Comparison of ENCODE assay signal across 19 cellular contexts in the genomic region with DNA sequence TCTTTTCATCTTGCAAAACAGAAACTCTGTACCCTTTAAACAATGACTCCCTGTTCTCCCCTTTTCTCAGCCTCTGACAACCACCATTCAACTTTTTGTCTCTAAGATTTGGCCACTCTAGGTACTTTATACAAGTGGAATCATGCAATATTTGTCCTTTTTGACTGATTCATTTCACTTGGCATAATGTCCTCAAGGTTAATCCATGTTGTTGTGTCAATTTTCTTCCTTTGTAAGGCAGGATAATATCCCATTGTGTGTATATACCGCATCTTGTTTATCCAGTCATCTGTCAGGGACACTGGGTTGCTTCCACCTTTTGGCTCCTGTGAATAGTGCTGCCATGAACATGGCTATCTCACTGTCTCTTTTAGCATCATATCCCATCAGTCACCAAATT. TPM values are rescaled to one million over a fixed set of nuclear protein-coding genes. Genes with fewer than 3 reads are reported as not detected.
A peak's percentile ranks its signal among the peaks of the same experiment; 100 is the strongest.
DNase-seq lines count a peak whose midpoint lies in the region; ATAC-seq, FAIRE-seq and TF ChIP-seq lines count a peak whose summit lies in the region.
"Had no signal": no experiment of that assay in that cellular context is flagged by ENCODE, and none has a peak within 500 bp of the region (broad histone marks: within the 10 kb centered on the region; RNA-seq: fewer than 3 reads in every experiment).

No MANE protein-coding gene starts in this region.

- H3K27ac Mint-ChIP-seq in neural progenitor cell, result peak overlapping the region; percentile 4
- H3K27ac Mint-ChIP-seq: B cell; CD8-positive, alpha-beta T cell; HFFc6 had no signal

- no peaks in the 10 kb centered on the region for H4K20me1 ChIP-seq in HepG2 (ENCODE audit: insufficient read depth, low read length)
- H4K20me1 ChIP-seq in neural progenitor cell (ENCODE audit: low read depth), result peaks cover 96% of the 10 kb centered on the region

- peaks cover 98% of the 10 kb centered on the region for H3K4me1 ChIP-seq in HepG2 (ENCODE audit: insufficient read depth, low read length)
- H3K4me1 ChIP-seq in right lobe of liver, result no peaks in the 10 kb centered on the region
- H3K4me1 ChIP-seq in neural progenitor cell, result peaks cover 38% of the 10 kb centered on the region

- no peaks in the 10 kb centered on the region for H3K9me3 ChIP-seq in HepG2 (ENCODE audit: low read length)
- no peaks in the 10 kb centered on the region for H3K9me3 ChIP-seq in right lobe of liver
- H3K9me3 ChIP-seq in neural progenitor cell (ENCODE audit: low read depth), result no peaks in the 10 kb centered on the region
- H3K9me3 ChIP-seq: BLaER1 treated with 17β-estradiol and CSF1 and Interleukin-3, amounts not matched to agents 10 nM and 100 nM had no signal

- peak overlapping the region; percentile 68 for H3K4me2 ChIP-seq in HepG2 (ENCODE audit: low read depth, low read length)
- no peak overlapping the region for H3K4me2 ChIP-seq in neural progenitor cell
- H3K4me2 ChIP-seq: BLaER1 treated with 17β-estradiol and CSF1 and Interleukin-3, amounts not matched to agents 10 nM and 100 nM had no signal

- FAIRE-seq in HepG2 (lab: Jason Lieb, UNC) (peak; percentile 81), RCC 7860 (lab: Jason Lieb, UNC) (no peak)
- FAIRE-seq: D721Med, G401.6, GM12891, GM19239 had no signal

- CTCF ChIA-PET in HepG2 (lab: Yijun Ruan, JAX; ENCODE audit: low intra/inter-chr PET ratio, low total read pairs), result no interaction called here

- peak; percentile 87 for ATAC-seq in HepG2
- ATAC-seq in right lobe of liver, result no peak
- no peak for ATAC-seq in GM21381 (IDR thresholded peaks at IDR 0.05; ENCODE audit: unreplicated experiment)
- no peak for ATAC-seq in HG02642 (IDR thresholded peaks at IDR 0.05; ENCODE audit: poor library complexity, unreplicated experiment)
- ATAC-seq: CD8-positive, alpha-beta T cell; HCT116 had no signal

- peaks cover 12% of the 10 kb centered on the region for H3K36me3 Mint-ChIP-seq in neural progenitor cell

- H3K27ac ChIP-seq in HepG2 (ENCODE audit: extremely low read length, insufficient read depth, low read length) (peak overlapping the region; percentile 71), right lobe of liver (no peak overlapping the region), neural progenitor cell (no peak overlapping the region)
- H3K27ac ChIP-seq: BLaER1 treated with 17β-estradiol and CSF1 and Interleukin-3, amounts not matched to agents 10 nM and 100 nM had no signal

- H3K79me2 ChIP-seq in HepG2 (ENCODE audit: insufficient read depth, low read length), result peaks cover 95% of the 10 kb centered on the region
- peaks cover 99% of the 10 kb centered on the region for H3K79me2 ChIP-seq in neural progenitor cell (ENCODE audit: low read depth)

- H3K4me3 Mint-ChIP-seq in neural progenitor cell, result no peak overlapping the region
- H3K4me3 Mint-ChIP-seq: B cell; CD8-positive, alpha-beta T cell; HFFc6 had no signal

- H3K27me3 ChIP-seq in HepG2 (ENCODE audit: control insufficient read depth in 1 of 2, insufficient read depth in 2 of 2, low read length in 2 of 2) (no peaks in the 10 kb centered on the region), right lobe of liver (no peaks in the 10 kb centered on the region), neural progenitor cell (no peaks in the 10 kb centered on the region)
- H3K27me3 ChIP-seq: BLaER1 treated with 17β-estradiol and CSF1 and Interleukin-3, amounts not matched to agents 10 nM and 100 nM had no signal

- peaks cover 48% of the 10 kb centered on the region for H3K4me1 Mint-ChIP-seq in neural progenitor cell

- TF ChIP-seq EP300 in HepG2 (IDR thresholded peaks at IDR 0.05; ENCODE audit: low read depth in 2 of 2, low read length in 2 of 2) (peak in 1 of 2 experiments; percentile 64; a peak in 2 of 4 replicates), HepG2 (CRISPR knock-in tag; IDR thresholded peaks at IDR 0.05; ENCODE audit: borderline replicate concordance) (peak; percentile 30; the same call in 1 of the 2 replicates)

- intact Hi-C loops in HepG2 (cut with micrococcal nuclease; ENCODE audit: unreplicated experiment) (loop anchor here (1.0 kb wide), 1 partner anchor 10 kb away; a partner anchor contains a TSS), right lobe of liver (cut with DNase I) (no loop called here)

- H3K4me3 ChIP-seq in HepG2 (replicated peaks in 1 of 3; ENCODE audit: insufficient read depth in 1 of 3, low read depth in 2 of 3, low read length in 3 of 3), result no peak overlapping the region; a peak in 2 of 6 replicates
- H3K4me3 ChIP-seq in right lobe of liver, result no peak overlapping the region
- H3K4me3 ChIP-seq in neural progenitor cell, result no peak overlapping the region
- H3K4me3 ChIP-seq: BLaER1 treated with 17β-estradiol and CSF1 and Interleukin-3, amounts not matched to agents 10 nM and 100 nM had no signal

- H3K9ac ChIP-seq in HepG2 (ENCODE audit: insufficient read depth, low read depth, low read length) (peak overlapping the region; percentile 49), neural progenitor cell (no peak overlapping the region)
- H3K9ac ChIP-seq: BLaER1 treated with 17β-estradiol and CSF1 and Interleukin-3, amounts not matched to agents 10 nM and 100 nM had no signal

- TF ChIP-seq CTCF in HepG2 (CRISPR knock-in tag; IDR thresholded peaks at IDR 0.05), result no peak
- no peak for TF ChIP-seq CTCF in right lobe of liver (IDR thresholded peaks at IDR 0.05)
- no peak for TF ChIP-seq CTCF in neural progenitor cell (IDR thresholded peaks at IDR 0.05)

- 0% methylated on average over 1 of the region's 1 CpG for WGBS in HepG2 (ENCODE audit: low lambda C conversion rate)
- 100% methylated on average over 1 of the region's 1 CpG for WGBS in right lobe of liver (ENCODE audit: insufficient coverage, low coverage, low lambda C conversion rate, missing lambda C conversion rate)

- DNase-seq in HepG2 (ENCODE audit: low spot score), result peak; percentile 88
- DNase-seq in right lobe of liver, result no peak
- DNase-seq in foreskin melanocyte, result peak; percentile 45
- DNase-seq in neural progenitor cell (ENCODE audit: low spot score), result no peak
- DNase-seq in RCC 7860 (ENCODE audit: low spot score), result no peak
- DNase-seq: CD8-positive, alpha-beta T cell; COR-L47; GOT3; H7; HFFc6 had no signal

- no peaks in the 10 kb centered on the region for H3K9me3 Mint-ChIP-seq in neural progenitor cell
- H3K9me3 Mint-ChIP-seq: CD8-positive, alpha-beta T cell; HFFc6 had no signal

- H3K36me3 ChIP-seq in HepG2 (replicated peaks in 1 of 2; ENCODE audit: control insufficient read depth in 1 of 2, insufficient read depth in 2 of 2, low read length in 2 of 2) (no peaks in the 10 kb centered on the region; a peak in 1 of 5 replicates), right lobe of liver (no peaks in the 10 kb centered on the region), neural progenitor cell (no peaks in the 10 kb centered on the region)

- BruUV-seq in HepG2 (replicated peaks; lab: Mats Ljungman, UMichigan), result no TSS peak

- H3K27me3 Mint-ChIP-seq in neural progenitor cell (ENCODE audit: insufficient read depth, low read depth), result peaks cover 2% of the 10 kb centered on the region
- H3K27me3 Mint-ChIP-seq: B cell had no signal

- in situ Hi-C loops in HepG2 (cut with HindIII; ENCODE audit: extremely low pct_ligation_motif_present, low pct_unique_long_range_greater_than_20kb), result no loop called here

- no peak for TF ChIP-seq POLR2A in HepG2 (IDR thresholded peaks at IDR 0.05; ENCODE audit: insufficient read depth in 1 of 2, low read depth in 2 of 2, low read length in 2 of 2)
- TF ChIP-seq POLR2A in right lobe of liver (IDR thresholded peaks at IDR 0.05), result no peak

- peaks cover 21% of the 10 kb centered on the region for H3F3A ChIP-seq in neural progenitor cell (ENCODE audit: low read depth)

- TF ChIP-seq RAD21 in HepG2 (CRISPR knock-in tag; IDR thresholded peaks at IDR 0.05), result no peak

- POLR2A ChIA-PET in HepG2 (lab: Yijun Ruan, JAX), result interaction anchor here (2.3 kb wide), 1 partner anchor 10 kb away, joined by 15 read pairs; a partner anchor contains a TSS

- no peak overlapping the region for H2AFZ ChIP-seq in HepG2 (ENCODE audit: low read length)
- no peak overlapping the region for H2AFZ ChIP-seq in neural progenitor cell (replicated peaks)

RNA-seq across cellular contexts. Expression of a gene that starts 10.3 kb away (rescaled TPM):
- total RNA-seq in HepG2 (2016; rRNA removed; fragmentation: Illumina TruSeq; extraction: Trizol) (15.9 and 23.2 TPM in 2 replicates), right lobe of liver (10 to 100 TPM in 1 of 6 experiments, 1 to 10 TPM in 5; 6.0 to 11.1 (median 6.9) TPM), neural progenitor cell (ENCODE audit: low replicate concordance) (17.7 and 18.1 TPM in 2 replicates)
- 11.7 and 12.8 TPM in 2 replicates for total RNA-seq in HepG2 (2016; cell fraction: cytosol; rRNA removed; fragmentation: Illumina TruSeq; extraction: Trizol; ENCODE audit: low read depth)
- 15.0 and 22.6 TPM in 2 replicates for total RNA-seq in HepG2 (2016; cell fraction: insoluble cytoplasmic fraction; rRNA removed; fragmentation: Illumina TruSeq; extraction: Trizol)
- total RNA-seq in HepG2 (2016; cell fraction: membrane; rRNA removed; fragmentation: Illumina TruSeq; extraction: Trizol), result 10.0 and 10.5 TPM in 2 replicates
- total RNA-seq in HepG2 (2016; cell fraction: nucleus; rRNA removed; fragmentation: Illumina TruSeq; extraction: Trizol), result 17.2 and 17.6 TPM in 2 replicates
- polyA plus RNA-seq in HepG2 (2011; rRNA removed), result 29.2 and 36.7 TPM in 2 replicates
- polyA plus RNA-seq in HepG2 (2011; cell fraction: cytosol; rRNA removed), result 19.3 and 27.5 TPM in 2 replicates
- 23.3 and 29.1 TPM in 2 replicates for polyA plus RNA-seq in HepG2 (2011; cell fraction: nucleus; rRNA removed)
- 18.4 and 29.6 TPM in 2 replicates for polyA plus RNA-seq in HepG2 (2012)
- 1.2 and 1.6 TPM in 2 replicates for polyA plus RNA-seq in HepG2 (2016; cell fraction: cytosol; fragmentation: Illumina TruSeq; extraction: Trizol; ENCODE audit: low read depth)
- 18.8 and 19.7 TPM in 2 replicates for polyA plus RNA-seq in HepG2 (2016; cell fraction: insoluble cytoplasmic fraction; fragmentation: Illumina TruSeq; extraction: Trizol; ENCODE audit: low read depth)
- polyA plus RNA-seq in HepG2 (2016; cell fraction: membrane; fragmentation: Illumina TruSeq; extraction: Trizol; ENCODE audit: low read depth), result 3.2 and 3.3 TPM in 2 replicates
- polyA plus RNA-seq in HepG2 (2016; cell fraction: nucleus; fragmentation: Illumina TruSeq; extraction: Trizol; ENCODE audit: insufficient read depth, low read depth), result 16.1 and 17.8 TPM in 2 replicates
- 32.1 and 37.3 TPM in 2 replicates for polyA minus RNA-seq in HepG2 (2011; rRNA and poly(A)+ RNA removed; ENCODE audit: low replicate concordance)
- polyA minus RNA-seq in HepG2 (2011; cell fraction: cytosol; rRNA and poly(A)+ RNA removed), result 38.5 and 48.8 TPM in 2 replicates
- 96.3 and 130 TPM in 2 replicates for polyA minus RNA-seq in HepG2 (2011; cell fraction: nucleus; rRNA and poly(A)+ RNA removed)

RNA-seq across cellular contexts. Expression of a gene that starts 58.5 kb away (rescaled TPM):
- total RNA-seq in HepG2 (2016; rRNA removed; fragmentation: Illumina TruSeq; extraction: Trizol) (120 and 154 TPM in 2 replicates), right lobe of liver (100 to 1,000 TPM in 1 of 6 experiments, 10 to 100 TPM in 5; 53.4 to 102 (median 64.6) TPM), neural progenitor cell (ENCODE audit: low replicate concordance) (104 and 193 TPM in 2 replicates)
- 39.7 and 42.0 TPM in 2 replicates for total RNA-seq in HepG2 (2016; cell fraction: cytosol; rRNA removed; fragmentation: Illumina TruSeq; extraction: Trizol; ENCODE audit: low read depth)
- total RNA-seq in HepG2 (2016; cell fraction: insoluble cytoplasmic fraction; rRNA removed; fragmentation: Illumina TruSeq; extraction: Trizol), result 125 and 168 TPM in 2 replicates
- total RNA-seq in HepG2 (2016; cell fraction: membrane; rRNA removed; fragmentation: Illumina TruSeq; extraction: Trizol), result 56.7 and 72.1 TPM in 2 replicates
- 56.0 and 61.5 TPM in 2 replicates for total RNA-seq in HepG2 (2016; cell fraction: nucleus; rRNA removed; fragmentation: Illumina TruSeq; extraction: Trizol)
- polyA plus RNA-seq in HepG2 (2011; rRNA removed), result 30.4 and 43.3 TPM in 2 replicates
- polyA plus RNA-seq in HepG2 (2011; cell fraction: cytosol; rRNA removed), result 18.5 and 30.3 TPM in 2 replicates
- polyA plus RNA-seq in HepG2 (2011; cell fraction: nucleus; rRNA removed), result 15.8 and 22.3 TPM in 2 replicates
- polyA plus RNA-seq in HepG2 (2012), result 91.3 and 94.8 TPM in 2 replicates
- 39.9 and 44.5 TPM in 2 replicates for polyA plus RNA-seq in HepG2 (2016; cell fraction: cytosol; fragmentation: Illumina TruSeq; extraction: Trizol; ENCODE audit: low read depth)
- polyA plus RNA-seq in HepG2 (2016; cell fraction: insoluble cytoplasmic fraction; fragmentation: Illumina TruSeq; extraction: Trizol; ENCODE audit: low read depth), result 155 and 170 TPM in 2 replicates
- 61.9 and 64.1 TPM in 2 replicates for polyA plus RNA-seq in HepG2 (2016; cell fraction: membrane; fragmentation: Illumina TruSeq; extraction: Trizol; ENCODE audit: low read depth)
- 93.0 and 106 TPM in 2 replicates for polyA plus RNA-seq in HepG2 (2016; cell fraction: nucleus; fragmentation: Illumina TruSeq; extraction: Trizol; ENCODE audit: insufficient read depth, low read depth)
- polyA minus RNA-seq in HepG2 (2011; rRNA and poly(A)+ RNA removed; ENCODE audit: low replicate concordance), result 6.6 and 10.2 TPM in 2 replicates
- polyA minus RNA-seq in HepG2 (2011; cell fraction: cytosol; rRNA and poly(A)+ RNA removed), result 30.8 and 34.3 TPM in 2 replicates
- 17.9 and 18.5 TPM in 2 replicates for polyA minus RNA-seq in HepG2 (2011; cell fraction: nucleus; rRNA and poly(A)+ RNA removed)

RNA-seq across cellular contexts. Expression of a gene that starts 58.7 kb away (rescaled TPM):
- total RNA-seq in HepG2 (2016; rRNA removed; fragmentation: Illumina TruSeq; extraction: Trizol) (83.8 and 120 TPM in 2 replicates), right lobe of liver (10 to 100 TPM; 12.4 to 25.0 (median 18.2) TPM), neural progenitor cell (ENCODE audit: low replicate concordance) (46.8 and 64.5 TPM in 2 replicates)
- total RNA-seq in HepG2 (2016; cell fraction: cytosol; rRNA removed; fragmentation: Illumina TruSeq; extraction: Trizol; ENCODE audit: low read depth), result 32.8 and 34.3 TPM in 2 replicates
- total RNA-seq in HepG2 (2016; cell fraction: insoluble cytoplasmic fraction; rRNA removed; fragmentation: Illumina TruSeq; extraction: Trizol), result 77.3 and 132 TPM in 2 replicates
- total RNA-seq in HepG2 (2016; cell fraction: membrane; rRNA removed; fragmentation: Illumina TruSeq; extraction: Trizol), result 32.7 and 38.5 TPM in 2 replicates
- total RNA-seq in HepG2 (2016; cell fraction: nucleus; rRNA removed; fragmentation: Illumina TruSeq; extraction: Trizol), result 29.4 and 31.7 TPM in 2 replicates
- 27.9 and 36.1 TPM in 2 replicates for polyA plus RNA-seq in HepG2 (2011; rRNA removed)
- polyA plus RNA-seq in HepG2 (2011; cell fraction: cytosol; rRNA removed), result 16.1 and 24.9 TPM in 2 replicates
- 6.3 and 6.9 TPM in 2 replicates for polyA plus RNA-seq in HepG2 (2011; cell fraction: nucleus; rRNA removed)
- 31.6 and 41.5 TPM in 2 replicates for polyA plus RNA-seq in HepG2 (2012)
- 37.9 and 39.7 TPM in 2 replicates for polyA plus RNA-seq in HepG2 (2016; cell fraction: cytosol; fragmentation: Illumina TruSeq; extraction: Trizol; ENCODE audit: low read depth)
- 137 and 147 TPM in 2 replicates for polyA plus RNA-seq in HepG2 (2016; cell fraction: insoluble cytoplasmic fraction; fragmentation: Illumina TruSeq; extraction: Trizol; ENCODE audit: low read depth)
- polyA plus RNA-seq in HepG2 (2016; cell fraction: membrane; fragmentation: Illumina TruSeq; extraction: Trizol; ENCODE audit: low read depth), result 34.8 and 37.3 TPM in 2 replicates
- 51.7 and 59.5 TPM in 2 replicates for polyA plus RNA-seq in HepG2 (2016; cell fraction: nucleus; fragmentation: Illumina TruSeq; extraction: Trizol; ENCODE audit: insufficient read depth, low read depth)
- 8.7 and 22.5 TPM in 2 replicates for polyA minus RNA-seq in HepG2 (2011; rRNA and poly(A)+ RNA removed; ENCODE audit: low replicate concordance)
- polyA minus RNA-seq in HepG2 (2011; cell fraction: cytosol; rRNA and poly(A)+ RNA removed), result 14.0 and 14.8 TPM in 2 replicates
- polyA minus RNA-seq in HepG2 (2011; cell fraction: nucleus; rRNA and poly(A)+ RNA removed), result 15.8 and 20.0 TPM in 2 replicates

Comparison
In these comparisons a context has a peak if more than half of its experiments do, and no peak if none do; other contexts are left out.
1. DNase-seq: peak in HepG2 (single experiment) and foreskin melanocyte (single experiment); none in right lobe of liver (0 of 3), neural progenitor cell (single experiment) and RCC 7860 (single experiment).